In genomic region chr19:49430678-49431329, GRCh38 we compare ENCODE assay signal across 10 cellular contexts. TPM values are rescaled to one million over a fixed set of nuclear protein-coding genes. Genes with fewer than 3 reads are reported as not detected.
DNase-seq lines count a peak whose midpoint lies in the region; ATAC-seq and TF ChIP-seq lines count a peak whose summit lies in the region.
"Had no signal": no experiment of that assay in that cellular context is flagged by ENCODE, and none has a peak within 500 bp of the region (broad histone marks: within the 10 kb centered on the region; RNA-seq: fewer than 3 reads in every experiment).

No MANE protein-coding gene starts in this region.

- peak; percentile 13 for DNase-seq in COLO668 (lab: John Stamatoyannopoulos, UW; ENCODE audit: unreplicated experiment)
- DNase-seq in GM13976 (ENCODE audit: low spot score) = peak; percentile 66
- no peak for DNase-seq in T-helper 17 cell
- peak; percentile 19 for DNase-seq in kidney glomerular epithelial cell (lab: John Stamatoyannopoulos, UW)
- no peak for DNase-seq in NCI-H345 (lab: John Stamatoyannopoulos, UW)
- DNase-seq: activated effector memory CD4-positive, alpha-beta T cell treated with anti-CD3 and anti-CD28 coated beads, Interleukin-2, amount 50 U/mL, for 16 hours had no signal

- in situ Hi-C loops in GM13976 (cut with MboI; ENCODE audit: low sequenced_read_pairs, unreplicated experiment) = loop anchor here (25.0 kb wide), 1 partner anchor 169 kb away; no protein-coding TSS in a partner anchor

- H3K27ac Mint-ChIP-seq in T-helper 17 cell = no peak overlapping the region

- peaks cover 49% of the 10 kb centered on the region for H3K4me1 Mint-ChIP-seq in T-helper 17 cell

- peak; percentile 6 for TF ChIP-seq CTCF in GM13976 (IDR thresholded peaks at IDR 0.05; ENCODE audit: borderline replicate concordance, control extremely low read depth, extremely low read depth, insufficient read depth, missing control alignments)

- peak overlapping the region; percentile 0 for H3K4me3 Mint-ChIP-seq in T-helper 17 cell

- H3K36me3 Mint-ChIP-seq in T-helper 17 cell (ENCODE audit: low read depth) = peaks cover 19% of the 10 kb centered on the region

- no peaks in the 10 kb centered on the region for H3K9me3 ChIP-seq in T-helper 17 cell (ENCODE audit: control insufficient read depth, low read length, poor library complexity, severe bottlenecking)

- peaks cover 82% of the 10 kb centered on the region for H3K27me3 Mint-ChIP-seq in T-helper 17 cell

- ATAC-seq in T-helper 17 cell (no peak), HG03175 (IDR thresholded peaks at IDR 0.05; ENCODE audit: unreplicated experiment) (no peak), GM18868 (IDR thresholded peaks at IDR 0.05; ENCODE audit: unreplicated experiment) (no peak), GM18909 (IDR thresholded peaks at IDR 0.05; ENCODE audit: poor library complexity, unreplicated experiment) (no peak)

RNA-seq across cellular contexts. Expression of gene GFY, which starts 5.6 kb away (rescaled TPM):
- total RNA-seq in T-helper 17 cell = not detected
- total RNA-seq: fibroblast of lung had no signal

RNA-seq across cellular contexts. Expression of gene PTH2, which starts 7.6 kb away (rescaled TPM):
- total RNA-seq in T-helper 17 cell = not detected
- total RNA-seq: fibroblast of lung had no signal

RNA-seq across cellular contexts. Expression of gene SLC17A7, which starts 10.5 kb away (rescaled TPM):
- not detected for total RNA-seq in T-helper 17 cell

RNA-seq across cellular contexts. Expression of gene PIH1D1, which starts 20.8 kb away (rescaled TPM):
- total RNA-seq in T-helper 17 cell = 100 to 1,000 TPM; 147 to 150 TPM

RNA-seq across cellular contexts. Expression of gene ALDH16A1, which starts 22.2 kb away (rescaled TPM):
- 10 to 100 TPM; 34.8 to 38.0 TPM for total RNA-seq in T-helper 17 cell

Comparison
In these comparisons a context has a peak if more than half of its experiments do, and no peak if none do; other contexts are left out.
1. DNase-seq: peak in COLO668 (single experiment), GM13976 (single experiment) and kidney glomerular epithelial cell (single experiment); none in T-helper 17 cell (0 of 3) and NCI-H345 (single experiment).